ENCODE assay signal across 11 cellular contexts in the genomic region with DNA sequence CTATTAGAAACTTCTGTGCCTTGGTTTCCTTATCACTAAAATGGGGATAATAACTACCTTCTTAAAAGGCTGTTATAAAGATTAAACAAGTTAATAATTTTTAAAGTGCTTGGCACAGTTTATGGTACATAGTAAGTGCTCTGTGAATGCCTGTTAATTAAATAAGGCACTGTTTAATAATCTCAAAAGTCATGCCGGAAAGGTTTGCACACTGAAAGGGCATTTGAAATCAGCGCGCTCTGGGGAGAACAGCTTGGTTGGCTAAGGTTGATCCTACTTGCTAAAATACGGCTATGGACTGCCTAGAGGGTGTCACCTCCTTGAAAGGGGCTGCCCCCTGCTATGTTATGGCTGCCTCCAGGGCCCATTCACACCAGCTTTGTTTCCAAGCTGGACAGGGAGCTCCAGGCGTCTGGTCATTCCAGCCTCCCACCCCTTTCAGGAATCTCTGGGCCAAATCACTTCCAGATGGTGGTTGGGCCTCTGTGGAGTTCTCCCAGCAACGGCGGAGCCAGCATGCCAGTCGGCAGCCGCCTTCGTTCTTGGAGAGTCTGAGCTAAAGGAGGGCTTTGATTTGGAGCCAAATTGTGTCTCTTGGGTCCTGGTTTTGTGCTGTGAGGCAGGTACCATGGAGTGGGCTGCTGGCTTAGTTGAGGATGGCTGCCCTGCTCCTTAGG. TPM values are rescaled to one million over a fixed set of nuclear protein-coding genes. Genes with fewer than 3 reads are reported as not detected.
A peak's percentile ranks its signal among the peaks of the same experiment; 100 is the strongest.
DNase-seq lines count a peak whose midpoint lies in the region; ATAC-seq and TF ChIP-seq lines count a peak whose summit lies in the region.
"Had no signal": no experiment of that assay in that cellular context is flagged by ENCODE, and none has a peak within 500 bp of the region (broad histone marks: within the 10 kb centered on the region; RNA-seq: fewer than 3 reads in every experiment).

No MANE protein-coding gene starts in this region.

- no peak for ATAC-seq in activated naive CD4-positive, alpha-beta T cell treated with anti-CD3 and anti-CD28 coated beads, Interleukin-2, amount 50 U/mL, for 72 hours

- TF ChIP-seq CTCF in breast epithelium (IDR thresholded peaks at IDR 0.05) = no peak
- TF ChIP-seq CTCF in MCF 10A (IDR thresholded peaks at IDR 0.05; ENCODE audit: unreplicated experiment) = no peak
- TF ChIP-seq CTCF in mesothelial cell of epicardium (IDR thresholded peaks at IDR 0.05; ENCODE audit: unreplicated experiment) = no peak
- no peak for TF ChIP-seq CTCF in uterus (IDR thresholded peaks at IDR 0.05)

- H3K27ac ChIP-seq in breast epithelium (peak overlapping the region; percentile 62 to 81), duodenal mucosa (ENCODE audit: low read depth, low read length) (no peak overlapping the region), uterus (peak overlapping the region; percentile 83 to 90)

- DNase-seq in breast epithelium (ENCODE audit: low spot score in 2 of 2) (no peak), MCF 10A (ENCODE audit: unreplicated experiment) (no peak), mesothelial cell of epicardium (ENCODE audit: low spot score in 2 of 2, unreplicated experiment in 2 of 2) (peak; percentile 49 to 76), uterus (peak; percentile 74 to 86), retina (no peak)
- no peak for DNase-seq in activated CD8-positive, alpha-beta memory T cell treated with anti-CD3 and anti-CD28 coated beads for 24 hours
- DNase-seq in activated naive CD4-positive, alpha-beta T cell treated with anti-CD3 and anti-CD28 coated beads, Interleukin-2, amount 50 U/mL, for 72 hours (ENCODE audit: low spot score in 2 of 2) = no peak
- DNase-seq: NK-92 treated with Interleukin-12 subunit alpha and Interleukin-12 subunit beta, amount 100 ng/mL, for 24 hours; stimulated activated CD4-positive, alpha-beta T cell treated with anti-CD3 and anti-CD28 coated beads, Interleukin-12 subunit alpha, Interleukin-12 subunit beta, amount 100 ng/mL, for 4 hours had no signal

- no peak for TF ChIP-seq POLR2A in breast epithelium (IDR thresholded peaks at IDR 0.05)
- TF ChIP-seq POLR2A in uterus (IDR thresholded peaks at IDR 0.05) = peak in 1 of 2 donors; percentile 36

- H3K9me3 Mint-ChIP-seq in MCF 10A (ENCODE audit: unreplicated experiment) = no peaks in the 10 kb centered on the region
- H3K9me3 Mint-ChIP-seq in mesothelial cell of epicardium = no peaks in the 10 kb centered on the region
- H3K9me3 Mint-ChIP-seq in activated naive CD4-positive, alpha-beta T cell treated with anti-CD3 and anti-CD28 coated beads, Interleukin-2, amount 50 U/mL, for 72 hours = no peaks in the 10 kb centered on the region

- no TSS peak for BruUV-seq in MCF 10A (replicated peaks; lab: Mats Ljungman, UMichigan)

- peak overlapping the region in 1 of 3 donors; percentile 34 for H3K4me3 ChIP-seq in breast epithelium
- peak overlapping the region; percentile 37 to 40 for H3K4me3 ChIP-seq in duodenal mucosa (ENCODE audit: low read depth in 1 of 2, low read length in 2 of 2)
- no peak overlapping the region for H3K4me3 ChIP-seq in uterus
- H3K4me3 ChIP-seq: BLaER1 treated with 17β-estradiol and CSF1 and Interleukin-3, amounts not matched to agents 10 nM and 100 nM had no signal

- H3K9ac ChIP-seq in duodenal mucosa (ENCODE audit: low read depth in 1 of 2, low read length in 2 of 2) = peak overlapping the region; percentile 37 to 49
- H3K9ac ChIP-seq: BLaER1 treated with 17β-estradiol and CSF1 and Interleukin-3, amounts not matched to agents 10 nM and 100 nM had no signal

- H3K36me3 Mint-ChIP-seq in MCF 10A (ENCODE audit: insufficient read depth, unreplicated experiment) = no peaks in the 10 kb centered on the region
- no peaks in the 10 kb centered on the region for H3K36me3 Mint-ChIP-seq in mesothelial cell of epicardium
- no peaks in the 10 kb centered on the region for H3K36me3 Mint-ChIP-seq in activated naive CD4-positive, alpha-beta T cell treated with anti-CD3 and anti-CD28 coated beads, Interleukin-2, amount 50 U/mL, for 72 hours

- H3K27me3 Mint-ChIP-seq in MCF 10A (ENCODE audit: insufficient read depth, unreplicated experiment) (no peaks in the 10 kb centered on the region), mesothelial cell of epicardium (ENCODE audit: low read depth) (no peaks in the 10 kb centered on the region)

- H3K4me1 Mint-ChIP-seq in MCF 10A (ENCODE audit: insufficient read depth, unreplicated experiment) (peaks cover 55% of the 10 kb centered on the region), mesothelial cell of epicardium (peaks cover 70% of the 10 kb centered on the region)

- no peaks in the 10 kb centered on the region for H3K36me3 ChIP-seq in breast epithelium
- no peaks in the 10 kb centered on the region for H3K36me3 ChIP-seq in duodenal mucosa (ENCODE audit: control insufficient read depth in 1 of 2, insufficient read depth in 2 of 2, low read length in 2 of 2)
- no peaks in the 10 kb centered on the region for H3K36me3 ChIP-seq in uterus

- H3K9me3 ChIP-seq in breast epithelium (no peaks in the 10 kb centered on the region), duodenal mucosa (ENCODE audit: control insufficient read depth in 1 of 2, low read length in 2 of 2) (no peaks in the 10 kb centered on the region), uterus (no peaks in the 10 kb centered on the region)
- H3K9me3 ChIP-seq: BLaER1 treated with 17β-estradiol and CSF1 and Interleukin-3, amounts not matched to agents 10 nM and 100 nM had no signal

- intact Hi-C loops in breast epithelium (cut with DNase I; ENCODE audit: low total_unique reads) (no loop called here), MCF 10A (cut with micrococcal nuclease) (loop anchor here (5.0 kb wide), 1 partner anchor 38 kb away; no protein-coding TSS in a partner anchor), uterus (cut with DNase I; ENCODE audit: low total_unique reads) (loop anchor here (5.0 kb wide), 1 partner anchor 48 kb away; no protein-coding TSS in a partner anchor)

- H3K27me3 ChIP-seq in breast epithelium = no peaks in the 10 kb centered on the region
- H3K27me3 ChIP-seq in duodenal mucosa (ENCODE audit: control insufficient read depth in 1 of 2, insufficient read depth in 2 of 2, low read length in 2 of 2) = no peaks in the 10 kb centered on the region
- no peaks in the 10 kb centered on the region for H3K27me3 ChIP-seq in uterus
- H3K27me3 ChIP-seq: BLaER1 treated with 17β-estradiol and CSF1 and Interleukin-3, amounts not matched to agents 10 nM and 100 nM had no signal

- H3K4me3 Mint-ChIP-seq in MCF 10A (ENCODE audit: unreplicated experiment) = no peak overlapping the region
- peak overlapping the region; percentile 2 for H3K4me3 Mint-ChIP-seq in mesothelial cell of epicardium

- POLR2A ChIA-PET in MCF 10A (lab: Yijun Ruan, JAX) = interaction anchor here (1.0 to 7.8 kb wide), 4 partner anchors 9 to 37 kb away, joined by 3 to 98 read pairs (median 18); no protein-coding TSS in a partner anchor

- H3K27ac Mint-ChIP-seq in MCF 10A (ENCODE audit: low read depth, unreplicated experiment) (no peak overlapping the region), mesothelial cell of epicardium (peak overlapping the region; percentile 97)
- no peak overlapping the region for H3K27ac Mint-ChIP-seq in activated naive CD4-positive, alpha-beta T cell treated with anti-CD3 and anti-CD28 coated beads, Interleukin-2, amount 50 U/mL, for 72 hours

- CTCF ChIA-PET in MCF 10A (lab: Yijun Ruan, JAX) = interaction anchor here (0.5 to 3.9 kb wide), 10 partner anchors 8 to 718 kb away, joined by 3 to 19 read pairs (median 3); no protein-coding TSS in a partner anchor

- peaks cover 8 to 46% of the 10 kb centered on the region in 2 donors for H3K4me1 ChIP-seq in breast epithelium
- H3K4me1 ChIP-seq in duodenal mucosa (ENCODE audit: control insufficient read depth in 1 of 2, insufficient read depth in 2 of 2, low read length in 2 of 2) = peaks cover 78% of the 10 kb centered on the region in 2 donors
- H3K4me1 ChIP-seq in uterus = peaks cover 0 to 2% of the 10 kb centered on the region in 2 donors

RNA-seq across cellular contexts. Expression of a gene that starts 5.9 kb away (rescaled TPM):
- total RNA-seq in breast epithelium = 100 to 1,000 TPM in 2 of 3 donors, 10 to 100 TPM in 1; 40.3 to 242 (median 164) TPM
- 580 and 593 TPM in 2 replicates for total RNA-seq in MCF 10A (2022)
- total RNA-seq in mesothelial cell of epicardium = 173 to 190 TPM (median 177 TPM) in 3 replicates
- total RNA-seq in uterus = 100 to 1,000 TPM in 3 of 4 donors, 10 to 100 TPM in 1; 52.4 to 283 (median 148) TPM
- 10 to 100 TPM; 17.5 to 34.2 TPM for total RNA-seq in activated naive CD4-positive, alpha-beta T cell treated with anti-CD3 and anti-CD28 coated beads, Interleukin-2, amount 50 U/mL, for 72 hours

Comparison
In these comparisons a context has a peak if more than half of its experiments do, and no peak if none do; other contexts are left out.
1. DNase-seq: peak in mesothelial cell of epicardium (2 of 2) and uterus (2 of 2); none in breast epithelium (0 of 2), MCF 10A (single experiment), retina (single experiment), activated CD8-positive, alpha-beta memory T cell treated with anti-CD3 and anti-CD28 coated beads for 24 hours (single experiment) and activated naive CD4-positive, alpha-beta T cell treated with anti-CD3 and anti-CD28 coated beads, Interleukin-2, amount 50 U/mL, for 72 hours (0 of 2).
2. H3K4me3 ChIP-seq: peak in duodenal mucosa (2 of 2); none in uterus (0 of 2).